In genomic region chr15:88623632-88624031, GRCh38 we compare ENCODE assay signal across 8 cellular contexts. TPM values are rescaled to one million over a fixed set of nuclear protein-coding genes. Genes with fewer than 3 reads are reported as not detected.
A peak's percentile ranks its signal among the peaks of the same experiment; 100 is the strongest.
DNase-seq lines count a peak whose midpoint lies in the region; TF ChIP-seq lines count a peak whose summit lies in the region.

No MANE protein-coding gene starts in this region.

- H3K79me2 ChIP-seq in KMS-11 (ENCODE audit: insufficient read depth, low read depth) (peaks cover 74% of the 10 kb centered on the region), mammary epithelial cell (ENCODE audit: insufficient read depth, low read length) (peaks cover 75% of the 10 kb centered on the region)

- intact Hi-C loops in mammary epithelial cell (cut with micrococcal nuclease): loop anchor here (1.0 to 5.0 kb wide), 2 partner anchors 15 to 146 kb away; no protein-coding TSS in a partner anchor

- dilution Hi-C loops in mammary epithelial cell (cut with HindIII; ENCODE audit: low sequenced_read_pairs): no loop called here

- H3K36me3 ChIP-seq in BLaER1 (peaks cover 27% of the 10 kb centered on the region), KMS-11 (ENCODE audit: insufficient read depth) (peaks cover 9% of the 10 kb centered on the region; the same call in 1 of the 2 replicates), mammary epithelial cell (ENCODE audit: insufficient read depth, low read length) (peaks cover 31% of the 10 kb centered on the region)

- peak overlapping the region in 2 of 3 experiments; percentile 25 to 45 for H3K27ac Mint-ChIP-seq in nephron

- peaks cover 48% of the 10 kb centered on the region for H3K4me1 Mint-ChIP-seq in nephron

- H3K9ac ChIP-seq in BLaER1: peak overlapping the region; percentile 99
- H3K9ac ChIP-seq in KMS-11: peak overlapping the region; percentile 99; the same call in 1 of the 2 replicates
- peak overlapping the region; percentile 98 for H3K9ac ChIP-seq in mammary epithelial cell (ENCODE audit: insufficient read depth, low read length)

- peaks cover 13% of the 10 kb centered on the region for H3K36me3 Mint-ChIP-seq in nephron (ENCODE audit: low read depth)

- peaks cover 4% of the 10 kb centered on the region for H3K27me3 Mint-ChIP-seq in nephron (ENCODE audit: low read depth)

- H3K9me3 ChIP-seq in BLaER1 (no peaks in the 10 kb centered on the region), mammary epithelial cell (replicated peaks; ENCODE audit: insufficient read depth, low read length) (no peaks in the 10 kb centered on the region)

- peak overlapping the region; percentile 63 to 93 (median 92) for H3K4me3 Mint-ChIP-seq in nephron

- CTCF ChIA-PET in mammary epithelial cell (lab: Charles Lee; ENCODE audit: low non-redundant PET): no interaction called here

- in situ Hi-C loops in mammary epithelial cell (cut with MboI; ENCODE audit: low sequenced_read_pairs in 2 of 2): no loop called here

- H3K9me3 Mint-ChIP-seq in nephron: no peaks in the 10 kb centered on the region

- no TSS peak for BruUV-seq in mammary epithelial cell (replicated peaks; lab: Mats Ljungman, UMichigan)

- DNase-seq in mammary epithelial cell: no peak
- no peak for DNase-seq in RPMI8226
- no peak for DNase-seq in NCI-H2196 (lab: John Stamatoyannopoulos, UW; ENCODE audit: unreplicated experiment)
- DNase-seq in NCI-H1417 treated with DMSO at 0.1 percent for 48 hours (lab: John Stamatoyannopoulos, UW): no peak
- DNase-seq in GDM1 (lab: John Stamatoyannopoulos, UW): no peak

- WGBS in mammary epithelial cell (ENCODE audit: low coverage, missing lambda C conversion rate): 96% methylated on average over 3 of the region's 3 CpGs

- H2AFZ ChIP-seq in KMS-11 (ENCODE audit: low read depth) (no peak overlapping the region), mammary epithelial cell (ENCODE audit: low read depth, low read length) (no peak overlapping the region)

- H3K4me3 ChIP-seq in BLaER1: peak overlapping the region; percentile 98; the same call in 1 of the 2 replicates
- H3K4me3 ChIP-seq in KMS-11 (IDR thresholded peaks at IDR 0.05; ENCODE audit: insufficient read depth, low read depth, low read length): no peak overlapping the region
- peak overlapping the region in 2 of 3 experiments; percentile 12 to 76 for H3K4me3 ChIP-seq in mammary epithelial cell (replicated peaks in 1 of 3; ENCODE audit: insufficient read depth in 1 of 3, low read depth in 2 of 3, low read length in 3 of 3)

- H3K27me3 ChIP-seq in BLaER1 (no peaks in the 10 kb centered on the region), KMS-11 (ENCODE audit: insufficient read depth, low read depth) (no peaks in the 10 kb centered on the region), mammary epithelial cell (ENCODE audit: insufficient read depth, low read length) (no peaks in the 10 kb centered on the region)

- H3K4me1 ChIP-seq in BLaER1 (peaks cover 52% of the 10 kb centered on the region), KMS-11 (ENCODE audit: low read depth, poor library complexity, severe bottlenecking) (peaks cover 59% of the 10 kb centered on the region), mammary epithelial cell (ENCODE audit: insufficient read depth, low read length) (peaks cover 47% of the 10 kb centered on the region)

- TF ChIP-seq CTCF in KMS-11 (conservative IDR thresholded peaks at IDR 0.05; ENCODE audit: low read depth, low read length) (no peak), mammary epithelial cell (conservative IDR thresholded peaks at IDR 0.05 in 1 of 2, IDR thresholded peaks at IDR 0.05 in 1 of 2; ENCODE audit: extremely low read depth in 1 of 2, insufficient read depth in 1 of 2, low read depth in 1 of 2, low read length in 2 of 2) (no peak), nephron (IDR thresholded peaks at IDR 0.05; ENCODE audit: unreplicated experiment in 3 of 3) (no peak)

- peak overlapping the region; percentile 60; the same call in 1 of the 2 replicates for H3K27ac ChIP-seq in BLaER1
- H3K27ac ChIP-seq in KMS-11: peak overlapping the region; percentile 87
- H3K27ac ChIP-seq in mammary epithelial cell (ENCODE audit: insufficient read depth, low read depth, low read length): peak overlapping the region; percentile 95

- H4K20me1 ChIP-seq in BLaER1: peaks cover 69% of the 10 kb centered on the region
- H4K20me1 ChIP-seq in KMS-11 (ENCODE audit: insufficient read depth): peaks cover 47% of the 10 kb centered on the region
- peaks cover 5% of the 10 kb centered on the region for H4K20me1 ChIP-seq in mammary epithelial cell (ENCODE audit: insufficient read depth, low read length)

- peak overlapping the region; percentile 88 for H3K4me2 ChIP-seq in BLaER1
- peak overlapping the region; percentile 75 for H3K4me2 ChIP-seq in KMS-11
- H3K4me2 ChIP-seq in mammary epithelial cell (ENCODE audit: insufficient read depth, low read depth, low read length): peak overlapping the region; percentile 84

RNA-seq across cellular contexts. Expression of gene AEN, which starts 2.5 kb away (rescaled TPM):
- 10 to 100 TPM; 31.8 to 42.7 TPM for total RNA-seq in mammary epithelial cell
- 29.2 TPM for polyA plus RNA-seq in mammary epithelial cell
- polyA minus RNA-seq in mammary epithelial cell: 80.7 TPM

RNA-seq across cellular contexts. Expression of gene ISG20, which starts 15.2 kb away (rescaled TPM):
- total RNA-seq in mammary epithelial cell: 1 to 10 TPM; 1.0 to 2.9 TPM
- polyA plus RNA-seq in mammary epithelial cell: 7.9 TPM
- 16.8 TPM for polyA minus RNA-seq in mammary epithelial cell
